12 cellular contexts compared by ENCODE assay signal in the genomic region with DNA sequence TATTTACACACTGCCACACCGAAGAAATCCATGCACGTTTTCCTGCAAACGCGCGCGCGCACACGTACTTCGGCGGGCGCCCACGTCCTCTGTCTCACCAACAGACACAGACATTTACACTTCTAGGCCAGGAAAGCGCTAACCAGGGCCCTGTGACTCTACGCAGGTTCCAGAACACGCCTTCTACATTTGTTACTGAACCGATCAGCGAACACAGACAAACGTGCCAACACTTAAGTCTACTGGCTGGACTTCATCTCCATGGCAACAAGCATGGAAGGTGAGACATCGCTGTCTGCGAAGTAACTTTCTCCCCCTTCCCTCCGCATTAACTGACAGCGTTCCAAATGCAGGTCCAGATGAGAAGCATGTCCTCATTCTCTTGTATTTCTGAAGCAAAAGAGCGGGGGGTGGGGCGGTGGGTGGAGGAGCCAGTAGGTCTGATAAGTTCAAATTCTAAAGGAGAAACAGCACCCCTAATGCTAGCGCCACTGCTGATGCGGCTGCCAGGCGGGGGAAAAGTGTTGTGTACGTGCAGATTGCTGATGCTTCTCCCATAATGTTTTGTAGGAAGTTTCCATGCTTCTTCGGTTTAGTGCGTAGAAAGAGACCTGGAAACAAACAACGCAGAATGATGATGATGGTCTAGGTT. TPM values are rescaled to one million over a fixed set of nuclear protein-coding genes. Genes with fewer than 3 reads are reported as not detected.
DNase-seq lines count a peak whose midpoint lies in the region; ATAC-seq and TF ChIP-seq lines count a peak whose summit lies in the region.
"Had no signal": no experiment of that assay in that cellular context is flagged by ENCODE, and none has a peak within 500 bp of the region (broad histone marks: within the 10 kb centered on the region; RNA-seq: fewer than 3 reads in every experiment).

Gene CTXN2 (plus strand): TSS at position 92 of the 652 bp plus-strand sequence. CDS start 9,636 bp downstream, outside the sequence.

- no peaks in the 10 kb centered on the region for H3K36me3 Mint-ChIP-seq in Calu3 (ENCODE audit: insufficient read depth, unreplicated experiment)
- H3K36me3 Mint-ChIP-seq in naive thymus-derived CD4-positive, alpha-beta T cell = no peaks in the 10 kb centered on the region

- no peak for ATAC-seq in GM19455 (IDR thresholded peaks at IDR 0.05; ENCODE audit: unreplicated experiment)
- no peak for ATAC-seq in naive thymus-derived CD4-positive, alpha-beta T cell

- H3K4me1 ChIP-seq in colonic mucosa (no peaks in the 10 kb centered on the region), muscle layer of duodenum (ENCODE audit: control insufficient read depth in 1 of 2, insufficient read depth in 2 of 2, low read length in 2 of 2) (peaks cover 0 to 8% of the 10 kb centered on the region in 2 donors)
- H3K4me1 ChIP-seq in naive thymus-derived CD4-positive, alpha-beta T cell (ENCODE audit: control insufficient read depth in 2 of 2, insufficient read depth in 2 of 2, low read length in 2 of 2) = no peaks in the 10 kb centered on the region

- H3K27me3 ChIP-seq in colonic mucosa (no peaks in the 10 kb centered on the region), muscle layer of duodenum (ENCODE audit: low read depth, low read length) (no peaks in the 10 kb centered on the region)
- peaks cover 0 to 6% of the 10 kb centered on the region in 2 donors for H3K27me3 ChIP-seq in naive thymus-derived CD4-positive, alpha-beta T cell (ENCODE audit: control insufficient read depth in 2 of 2, insufficient read depth in 2 of 2, low read length in 2 of 2)

- DNase-seq in Calu3 (no peak), NCI-H2196 (lab: John Stamatoyannopoulos, UW; ENCODE audit: unreplicated experiment) (peak; percentile 44), colonic mucosa (peak; percentile 18), HUDEP-2 (lab: John Stamatoyannopoulos, UW; ENCODE audit: unreplicated experiment in 76 of 76) (no peak), OCI-M1 (lab: John Stamatoyannopoulos, UW) (no peak)
- DNase-seq in naive thymus-derived CD4-positive, alpha-beta T cell = no peak
- DNase-seq: NCI-H1694 had no signal

- POLR2A ChIA-PET in naive thymus-derived CD4-positive, alpha-beta T cell (lab: Charles Lee) = no interaction called here

- H3K27ac Mint-ChIP-seq in Calu3 (ENCODE audit: unreplicated experiment) = no peak within 1 kb of the TSS
- H3K27ac Mint-ChIP-seq in naive thymus-derived CD4-positive, alpha-beta T cell = no peak within 1 kb of the TSS
- H3K27ac Mint-ChIP-seq: activated naive CD4-positive, alpha-beta T cell treated with anti-CD3 and anti-CD28 coated beads for 36 hours had no signal

- no peak within 1 kb of the TSS for H3K9ac ChIP-seq in colonic mucosa (ENCODE audit: low read depth in 2 of 2, low read length in 2 of 2)

- intact Hi-C loops in Calu3 (cut with micrococcal nuclease; ENCODE audit: unreplicated experiment) (no loop called here), colonic mucosa (cut with DNase I) (no loop called here)
- intact Hi-C loops in naive thymus-derived CD4-positive, alpha-beta T cell (cut with micrococcal nuclease) = loop anchor here in 1 of 2 donors (5.0 kb wide), 1 partner anchor 696 kb away; no protein-coding TSS in a partner anchor

- H3K27ac ChIP-seq in colonic mucosa (no peak within 1 kb of the TSS), muscle layer of duodenum (ENCODE audit: low read length) (no peak within 1 kb of the TSS)
- H3K27ac ChIP-seq in naive thymus-derived CD4-positive, alpha-beta T cell (ENCODE audit: low read depth, low read length) = no peak within 1 kb of the TSS
- H3K27ac ChIP-seq: heart left ventricle had no signal

- no peak for TF ChIP-seq CTCF in Calu3 (IDR thresholded peaks at IDR 0.05; ENCODE audit: unreplicated experiment)
- TF ChIP-seq CTCF in colonic mucosa (IDR thresholded peaks at IDR 0.05) = no peak

- H3K9me3 Mint-ChIP-seq in Calu3 (ENCODE audit: low read depth, unreplicated experiment) = peaks cover 2% of the 10 kb centered on the region
- peaks cover 1 to 14% (median 4%) of the 10 kb centered on the region in 11 donors for H3K9me3 Mint-ChIP-seq in naive thymus-derived CD4-positive, alpha-beta T cell
- H3K9me3 Mint-ChIP-seq: activated naive CD4-positive, alpha-beta T cell treated with anti-CD3 and anti-CD28 coated beads for 36 hours had no signal

- peak within 1 kb of the TSS; percentile 17 for H3K4me3 ChIP-seq in colonic mucosa
- H3K4me3 ChIP-seq in muscle layer of duodenum (ENCODE audit: low read depth in 1 of 2, low read length in 2 of 2) = peak within 1 kb of the TSS; percentile 8 to 36
- H3K4me3 ChIP-seq in naive thymus-derived CD4-positive, alpha-beta T cell (ENCODE audit: low read length) = no peak within 1 kb of the TSS
- H3K4me3 ChIP-seq: heart left ventricle had no signal

- CTCF ChIA-PET in Calu3 (lab: Charles Lee) = no interaction called here
- CTCF ChIA-PET in naive thymus-derived CD4-positive, alpha-beta T cell (lab: Charles Lee) = no interaction called here

- H3K36me3 ChIP-seq in colonic mucosa (no peaks in the 10 kb centered on the region), muscle layer of duodenum (ENCODE audit: control insufficient read depth in 1 of 2, insufficient read depth in 2 of 2, low read length in 2 of 2) (no peaks in the 10 kb centered on the region)
- no peaks in the 10 kb centered on the region for H3K36me3 ChIP-seq in naive thymus-derived CD4-positive, alpha-beta T cell (ENCODE audit: control insufficient read depth in 2 of 3, insufficient read depth in 3 of 3, low read length in 3 of 3)
- H3K36me3 ChIP-seq: heart left ventricle had no signal

- H3K27me3 Mint-ChIP-seq in Calu3 (ENCODE audit: unreplicated experiment) = peaks cover 44% of the 10 kb centered on the region
- H3K27me3 Mint-ChIP-seq in naive thymus-derived CD4-positive, alpha-beta T cell = peaks cover 33 to 65% (median 56%) of the 10 kb centered on the region in 5 donors

- H3K4me3 Mint-ChIP-seq in Calu3 (ENCODE audit: low read depth, unreplicated experiment) = peak within 1 kb of the TSS; percentile 62
- peak within 1 kb of the TSS in 2 of 10 donors; percentile 4 to 26 for H3K4me3 Mint-ChIP-seq in naive thymus-derived CD4-positive, alpha-beta T cell
- H3K4me3 Mint-ChIP-seq: activated naive CD4-positive, alpha-beta T cell treated with anti-CD3 and anti-CD28 coated beads for 36 hours had no signal

- H3K4me1 Mint-ChIP-seq in Calu3 (ENCODE audit: low read depth, unreplicated experiment) = peaks cover 11% of the 10 kb centered on the region
- peaks cover 0 to 5% (median 0%) of the 10 kb centered on the region in 7 donors for H3K4me1 Mint-ChIP-seq in naive thymus-derived CD4-positive, alpha-beta T cell

- H3K9me3 ChIP-seq in colonic mucosa (no peaks in the 10 kb centered on the region), muscle layer of duodenum (ENCODE audit: control insufficient read depth in 1 of 2, low read length in 2 of 2) (no peaks in the 10 kb centered on the region)
- H3K9me3 ChIP-seq in naive thymus-derived CD4-positive, alpha-beta T cell (ENCODE audit: control insufficient read depth in 2 of 3, low read length in 3 of 3) = no peaks in the 10 kb centered on the region
- H3K9me3 ChIP-seq: heart left ventricle had no signal

- BruUV-seq in Calu3 (replicated peaks; lab: Mats Ljungman, UMichigan) = no TSS peak

RNA-seq across cellular contexts. Expression of gene CTXN2, which starts in this region (rescaled TPM):
- total RNA-seq in Calu3 (2022) = not detected in 2 replicates
- total RNA-seq in colonic mucosa = under 1 TPM; 0.07 to 0.16 TPM
- total RNA-seq in naive thymus-derived CD4-positive, alpha-beta T cell = not detected
- not detected for polyA plus RNA-seq in naive thymus-derived CD4-positive, alpha-beta T cell
- total RNA-seq: activated naive CD4-positive, alpha-beta T cell treated with anti-CD3 and anti-CD28 coated beads for 36 hours; heart left ventricle; T-helper 2 cell treated with Interferon-gamma antibody and Interleukin-4, amounts not matched to agents 100 ng/mL and 5 ng/mL, for 36 hours had no signal
- polyA plus RNA-seq: heart left ventricle had no signal

Comparison
In these comparisons a context has a peak if more than half of its experiments do, and no peak if none do; other contexts are left out.
1. Peak in DNase-seq and H3K4me3 ChIP-seq in colonic mucosa; RNA of the gene not detected or under 1 TPM.